ENCODE assay signal across 1 cellular context in the genomic region with DNA sequence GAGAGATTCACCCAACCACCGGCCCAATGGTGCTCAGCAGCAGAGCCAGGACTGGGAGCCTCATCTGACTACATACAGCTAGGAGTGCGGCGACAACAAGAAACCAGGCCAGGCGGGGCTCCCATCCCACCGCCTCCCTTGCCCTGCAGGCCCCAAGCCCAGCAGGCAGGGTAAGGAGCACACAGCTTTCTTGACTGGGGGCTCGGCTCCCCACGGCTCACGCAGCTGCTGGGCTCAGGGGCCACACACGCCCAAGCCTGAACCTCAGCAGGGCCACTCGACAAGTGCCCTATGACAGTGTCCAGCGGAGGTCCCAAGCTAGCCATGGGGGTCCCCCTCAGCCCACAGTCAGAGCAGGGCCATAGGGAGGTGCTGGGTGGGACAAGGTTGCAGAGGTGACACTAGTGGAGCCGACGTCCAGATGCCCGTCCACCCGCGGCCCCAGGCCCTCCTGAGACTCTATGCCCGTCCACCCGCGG.
TF ChIP-seq lines count a peak whose summit lies in the region.

No MANE protein-coding gene starts in this region.

TF ChIP-seq in GM23338, 12 proteins besides CTCF, POLR2A, EP300 and RAD21 (continued from another document):
- TF ChIP-seq, protein P1, sequence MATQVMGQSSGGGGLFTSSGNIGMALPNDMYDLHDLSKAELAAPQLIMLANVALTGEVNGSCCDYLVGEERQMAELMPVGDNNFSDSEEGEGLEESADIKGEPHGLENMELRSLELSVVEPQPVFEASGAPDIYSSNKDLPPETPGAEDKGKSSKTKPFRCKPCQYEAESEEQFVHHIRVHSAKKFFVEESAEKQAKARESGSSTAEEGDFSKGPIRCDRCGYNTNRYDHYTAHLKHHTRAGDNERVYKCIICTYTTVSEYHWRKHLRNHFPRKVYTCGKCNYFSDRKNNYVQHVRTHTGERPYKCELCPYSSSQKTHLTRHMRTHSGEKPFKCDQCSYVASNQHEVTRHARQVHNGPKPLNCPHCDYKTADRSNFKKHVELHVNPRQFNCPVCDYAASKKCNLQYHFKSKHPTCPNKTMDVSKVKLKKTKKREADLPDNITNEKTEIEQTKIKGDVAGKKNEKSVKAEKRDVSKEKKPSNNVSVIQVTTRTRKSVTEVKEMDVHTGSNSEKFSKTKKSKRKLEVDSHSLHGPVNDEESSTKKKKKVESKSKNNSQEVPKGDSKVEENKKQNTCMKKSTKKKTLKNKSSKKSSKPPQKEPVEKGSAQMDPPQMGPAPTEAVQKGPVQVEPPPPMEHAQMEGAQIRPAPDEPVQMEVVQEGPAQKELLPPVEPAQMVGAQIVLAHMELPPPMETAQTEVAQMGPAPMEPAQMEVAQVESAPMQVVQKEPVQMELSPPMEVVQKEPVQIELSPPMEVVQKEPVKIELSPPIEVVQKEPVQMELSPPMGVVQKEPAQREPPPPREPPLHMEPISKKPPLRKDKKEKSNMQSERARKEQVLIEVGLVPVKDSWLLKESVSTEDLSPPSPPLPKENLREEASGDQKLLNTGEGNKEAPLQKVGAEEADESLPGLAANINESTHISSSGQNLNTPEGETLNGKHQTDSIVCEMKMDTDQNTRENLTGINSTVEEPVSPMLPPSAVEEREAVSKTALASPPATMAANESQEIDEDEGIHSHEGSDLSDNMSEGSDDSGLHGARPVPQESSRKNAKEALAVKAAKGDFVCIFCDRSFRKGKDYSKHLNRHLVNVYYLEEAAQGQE (IDR thresholded peaks at IDR 0.05; ENCODE audit: unreplicated experiment) = no peak
- TF ChIP-seq POLR2AphosphoS5 (IDR thresholded peaks at IDR 0.05; ENCODE audit: low read depth) (no peak), STAT1 (IDR thresholded peaks at IDR 0.05; ENCODE audit: unreplicated experiment) (no peak), ZNF114 (CRISPR knock-in tag; IDR thresholded peaks at IDR 0.05) (no peak), CREB1 (CRISPR knock-in tag; IDR thresholded peaks at IDR 0.05; ENCODE audit: low read depth) (no peak)
- TF ChIP-seq, protein P2, sequence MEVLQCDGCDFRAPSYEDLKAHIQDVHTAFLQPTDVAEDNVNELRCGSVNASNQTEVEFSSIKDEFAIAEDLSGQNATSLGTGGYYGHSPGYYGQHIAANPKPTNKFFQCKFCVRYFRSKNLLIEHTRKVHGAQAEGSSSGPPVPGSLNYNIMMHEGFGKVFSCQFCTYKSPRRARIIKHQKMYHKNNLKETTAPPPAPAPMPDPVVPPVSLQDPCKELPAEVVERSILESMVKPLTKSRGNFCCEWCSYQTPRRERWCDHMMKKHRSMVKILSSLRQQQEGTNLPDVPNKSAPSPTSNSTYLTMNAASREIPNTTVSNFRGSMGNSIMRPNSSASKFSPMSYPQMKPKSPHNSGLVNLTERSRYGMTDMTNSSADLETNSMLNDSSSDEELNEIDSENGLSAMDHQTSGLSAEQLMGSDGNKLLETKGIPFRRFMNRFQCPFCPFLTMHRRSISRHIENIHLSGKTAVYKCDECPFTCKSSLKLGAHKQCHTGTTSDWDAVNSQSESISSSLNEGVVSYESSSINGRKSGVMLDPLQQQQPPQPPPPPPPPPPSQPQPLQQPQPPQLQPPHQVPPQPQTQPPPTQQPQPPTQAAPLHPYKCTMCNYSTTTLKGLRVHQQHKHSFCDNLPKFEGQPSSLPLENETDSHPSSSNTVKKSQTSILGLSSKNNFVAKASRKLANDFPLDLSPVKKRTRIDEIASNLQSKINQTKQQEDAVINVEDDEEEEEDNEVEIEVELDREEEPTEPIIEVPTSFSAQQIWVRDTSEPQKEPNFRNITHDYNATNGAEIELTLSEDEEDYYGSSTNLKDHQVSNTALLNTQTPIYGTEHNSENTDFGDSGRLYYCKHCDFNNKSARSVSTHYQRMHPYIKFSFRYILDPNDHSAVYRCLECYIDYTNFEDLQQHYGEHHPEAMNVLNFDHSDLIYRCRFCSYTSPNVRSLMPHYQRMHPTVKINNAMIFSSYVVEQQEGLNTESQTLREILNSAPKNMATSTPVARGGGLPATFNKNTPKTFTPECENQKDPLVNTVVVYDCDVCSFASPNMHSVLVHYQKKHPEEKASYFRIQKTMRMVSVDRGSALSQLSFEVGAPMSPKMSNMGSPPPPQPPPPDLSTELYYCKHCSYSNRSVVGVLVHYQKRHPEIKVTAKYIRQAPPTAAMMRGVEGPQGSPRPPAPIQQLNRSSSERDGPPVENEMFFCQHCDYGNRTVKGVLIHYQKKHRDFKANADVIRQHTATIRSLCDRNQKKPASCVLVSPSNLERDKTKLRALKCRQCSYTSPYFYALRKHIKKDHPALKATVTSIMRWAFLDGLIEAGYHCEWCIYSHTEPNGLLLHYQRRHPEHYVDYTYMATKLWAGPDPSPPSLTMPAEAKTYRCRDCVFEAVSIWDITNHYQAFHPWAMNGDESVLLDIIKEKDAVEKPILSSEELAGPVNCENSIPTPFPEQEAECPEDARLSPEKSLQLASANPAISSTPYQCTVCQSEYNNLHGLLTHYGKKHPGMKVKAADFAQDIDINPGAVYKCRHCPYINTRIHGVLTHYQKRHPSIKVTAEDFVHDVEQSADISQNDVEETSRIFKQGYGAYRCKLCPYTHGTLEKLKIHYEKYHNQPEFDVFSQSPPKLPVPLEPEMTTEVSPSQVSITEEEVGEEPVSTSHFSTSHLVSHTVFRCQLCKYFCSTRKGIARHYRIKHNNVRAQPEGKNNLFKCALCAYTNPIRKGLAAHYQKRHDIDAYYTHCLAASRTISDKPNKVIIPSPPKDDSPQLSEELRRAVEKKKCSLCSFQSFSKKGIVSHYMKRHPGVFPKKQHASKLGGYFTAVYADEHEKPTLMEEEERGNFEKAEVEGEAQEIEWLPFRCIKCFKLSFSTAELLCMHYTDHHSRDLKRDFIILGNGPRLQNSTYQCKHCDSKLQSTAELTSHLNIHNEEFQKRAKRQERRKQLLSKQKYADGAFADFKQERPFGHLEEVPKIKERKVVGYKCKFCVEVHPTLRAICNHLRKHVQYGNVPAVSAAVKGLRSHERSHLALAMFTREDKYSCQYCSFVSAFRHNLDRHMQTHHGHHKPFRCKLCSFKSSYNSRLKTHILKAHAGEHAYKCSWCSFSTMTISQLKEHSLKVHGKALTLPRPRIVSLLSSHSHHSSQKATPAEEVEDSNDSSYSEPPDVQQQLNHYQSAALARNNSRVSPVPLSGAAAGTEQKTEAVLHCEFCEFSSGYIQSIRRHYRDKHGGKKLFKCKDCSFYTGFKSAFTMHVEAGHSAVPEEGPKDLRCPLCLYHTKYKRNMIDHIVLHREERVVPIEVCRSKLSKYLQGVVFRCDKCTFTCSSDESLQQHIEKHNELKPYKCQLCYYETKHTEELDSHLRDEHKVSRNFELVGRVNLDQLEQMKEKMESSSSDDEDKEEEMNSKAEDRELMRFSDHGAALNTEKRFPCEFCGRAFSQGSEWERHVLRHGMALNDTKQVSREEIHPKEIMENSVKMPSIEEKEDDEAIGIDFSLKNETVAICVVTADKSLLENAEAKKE (CRISPR knock-in tag; IDR thresholded peaks at IDR 0.05) = no peak
- TF ChIP-seq, protein P3, sequence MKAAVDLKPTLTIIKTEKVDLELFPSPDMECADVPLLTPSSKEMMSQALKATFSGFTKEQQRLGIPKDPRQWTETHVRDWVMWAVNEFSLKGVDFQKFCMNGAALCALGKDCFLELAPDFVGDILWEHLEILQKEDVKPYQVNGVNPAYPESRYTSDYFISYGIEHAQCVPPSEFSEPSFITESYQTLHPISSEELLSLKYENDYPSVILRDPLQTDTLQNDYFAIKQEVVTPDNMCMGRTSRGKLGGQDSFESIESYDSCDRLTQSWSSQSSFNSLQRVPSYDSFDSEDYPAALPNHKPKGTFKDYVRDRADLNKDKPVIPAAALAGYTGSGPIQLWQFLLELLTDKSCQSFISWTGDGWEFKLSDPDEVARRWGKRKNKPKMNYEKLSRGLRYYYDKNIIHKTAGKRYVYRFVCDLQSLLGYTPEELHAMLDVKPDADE (IDR thresholded peaks at IDR 0.05) = no peak
